25 cellular contexts compared by ENCODE assay signal in genomic region chr9:111967621-111968020, GRCh38.
"Had no signal": no experiment of that assay in that cellular context is flagged by ENCODE, and none has a peak within 500 bp of the region (broad histone marks: within the 10 kb centered on the region; RNA-seq: fewer than 3 reads in every experiment).

No MANE protein-coding gene starts in this region.

- DNase-seq: hypothalamus; immature natural killer cell; kidney; left colon; left lung; lower lobe of right lung; midbrain; mucosa of descending colon; naive thymus-derived CD4-positive, alpha-beta T cell; ovary; right lobe of liver; stimulated activated CD4-positive, alpha-beta T cell treated with anti-CD3 and anti-CD28 coated beads, Interleukin-2, amount 100 ng/mL, for 48 hours; stimulated activated CD4-positive, alpha-beta T cell treated with anti-CD3 and anti-CD28 coated beads, Interleukin-4, amount 100 ng/mL, for 4 hours; stimulated activated CD8-positive, alpha-beta memory T cell treated with anti-CD3 and anti-CD28 coated beads, Interleukin-4, amount 100 ng/mL, for 48 hours; stimulated activated naive CD4-positive, alpha-beta T cell treated with Interleukin-2 at 50 U/mL for 16 hours; stimulated activated naive CD8-positive, alpha-beta T cell treated with anti-CD3 and anti-CD28 coated beads, Interleukin-15, amount 100 ng/mL, for 72 hours; testis; thyroid gland; transverse colon; upper lobe of left lung had no signal

- H3K4me2 ChIP-seq: smooth muscle cell had no signal

- H3K4me3 ChIP-seq: left lung, lower lobe of right lung, mucosa of descending colon, ovary, right atrium auricular region, right lobe of liver, smooth muscle cell, testis, thyroid gland, transverse colon, upper lobe of left lung, vagina had no signal

- FAIRE-seq: islet of Langerhans, kidney had no signal

- H3K4me1 ChIP-seq: lower lobe of right lung, right atrium auricular region, right lobe of liver, testis, thyroid gland, vagina had no signal

- H3K9me3 ChIP-seq: left lung, lower lobe of right lung, mucosa of descending colon, ovary, right atrium auricular region, right lobe of liver, testis, thyroid gland, transverse colon, upper lobe of left lung, vagina had no signal

- H3K27me3 ChIP-seq: left lung, ovary, right atrium auricular region, right lobe of liver, testis, thyroid gland, transverse colon, upper lobe of left lung, vagina had no signal

- H3K36me3 ChIP-seq: left lung, lower lobe of right lung, ovary, right atrium auricular region, right lobe of liver, thyroid gland, transverse colon, upper lobe of left lung, vagina had no signal

- H3K27ac ChIP-seq: left lung, lower lobe of right lung, ovary, right atrium auricular region, right lobe of liver, testis, thyroid gland, transverse colon, upper lobe of left lung, vagina had no signal

- ATAC-seq: left colon; mucosa of descending colon; naive thymus-derived CD4-positive, alpha-beta T cell; stimulated activated memory B cell treated with anti-CD40 and anti-IgM and Interleukin-4, amounts not matched to agents 10 μg/mL and 1 μg/mL and 100 μg/mL, for 72 hours; stimulated activated naive CD8-positive, alpha-beta T cell treated with anti-CD3 and anti-CD28 coated beads, Interleukin-15, amount 100 ng/mL, for 72 hours had no signal
